Comparison of ENCODE assay signal across 1 cellular context in the genomic region with DNA sequence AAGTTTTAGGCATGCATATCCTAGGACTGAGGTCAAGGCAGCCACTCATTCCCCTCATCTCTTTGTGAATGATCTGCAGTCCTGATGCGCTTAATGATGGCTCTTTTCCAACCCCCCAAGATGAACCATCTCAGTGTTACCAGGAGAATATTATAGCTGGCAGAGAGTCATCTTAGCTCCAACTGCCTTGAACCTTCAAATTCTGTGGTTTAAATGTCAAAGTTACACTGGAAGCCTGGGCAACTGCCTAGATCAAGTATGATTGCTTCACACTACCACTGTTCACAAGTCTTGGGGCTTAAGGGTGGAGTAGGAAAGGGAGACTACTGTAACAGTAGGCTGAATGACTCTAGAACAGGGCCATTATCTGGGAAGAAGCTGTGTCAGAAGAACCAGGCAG.
TF ChIP-seq lines count a peak whose summit lies in the region.

No MANE protein-coding gene starts in this region.

TF ChIP-seq in GM23338, 12 proteins besides CTCF, POLR2A, EP300 and RAD21 (continued from another document):
- TF ChIP-seq, protein P1, sequence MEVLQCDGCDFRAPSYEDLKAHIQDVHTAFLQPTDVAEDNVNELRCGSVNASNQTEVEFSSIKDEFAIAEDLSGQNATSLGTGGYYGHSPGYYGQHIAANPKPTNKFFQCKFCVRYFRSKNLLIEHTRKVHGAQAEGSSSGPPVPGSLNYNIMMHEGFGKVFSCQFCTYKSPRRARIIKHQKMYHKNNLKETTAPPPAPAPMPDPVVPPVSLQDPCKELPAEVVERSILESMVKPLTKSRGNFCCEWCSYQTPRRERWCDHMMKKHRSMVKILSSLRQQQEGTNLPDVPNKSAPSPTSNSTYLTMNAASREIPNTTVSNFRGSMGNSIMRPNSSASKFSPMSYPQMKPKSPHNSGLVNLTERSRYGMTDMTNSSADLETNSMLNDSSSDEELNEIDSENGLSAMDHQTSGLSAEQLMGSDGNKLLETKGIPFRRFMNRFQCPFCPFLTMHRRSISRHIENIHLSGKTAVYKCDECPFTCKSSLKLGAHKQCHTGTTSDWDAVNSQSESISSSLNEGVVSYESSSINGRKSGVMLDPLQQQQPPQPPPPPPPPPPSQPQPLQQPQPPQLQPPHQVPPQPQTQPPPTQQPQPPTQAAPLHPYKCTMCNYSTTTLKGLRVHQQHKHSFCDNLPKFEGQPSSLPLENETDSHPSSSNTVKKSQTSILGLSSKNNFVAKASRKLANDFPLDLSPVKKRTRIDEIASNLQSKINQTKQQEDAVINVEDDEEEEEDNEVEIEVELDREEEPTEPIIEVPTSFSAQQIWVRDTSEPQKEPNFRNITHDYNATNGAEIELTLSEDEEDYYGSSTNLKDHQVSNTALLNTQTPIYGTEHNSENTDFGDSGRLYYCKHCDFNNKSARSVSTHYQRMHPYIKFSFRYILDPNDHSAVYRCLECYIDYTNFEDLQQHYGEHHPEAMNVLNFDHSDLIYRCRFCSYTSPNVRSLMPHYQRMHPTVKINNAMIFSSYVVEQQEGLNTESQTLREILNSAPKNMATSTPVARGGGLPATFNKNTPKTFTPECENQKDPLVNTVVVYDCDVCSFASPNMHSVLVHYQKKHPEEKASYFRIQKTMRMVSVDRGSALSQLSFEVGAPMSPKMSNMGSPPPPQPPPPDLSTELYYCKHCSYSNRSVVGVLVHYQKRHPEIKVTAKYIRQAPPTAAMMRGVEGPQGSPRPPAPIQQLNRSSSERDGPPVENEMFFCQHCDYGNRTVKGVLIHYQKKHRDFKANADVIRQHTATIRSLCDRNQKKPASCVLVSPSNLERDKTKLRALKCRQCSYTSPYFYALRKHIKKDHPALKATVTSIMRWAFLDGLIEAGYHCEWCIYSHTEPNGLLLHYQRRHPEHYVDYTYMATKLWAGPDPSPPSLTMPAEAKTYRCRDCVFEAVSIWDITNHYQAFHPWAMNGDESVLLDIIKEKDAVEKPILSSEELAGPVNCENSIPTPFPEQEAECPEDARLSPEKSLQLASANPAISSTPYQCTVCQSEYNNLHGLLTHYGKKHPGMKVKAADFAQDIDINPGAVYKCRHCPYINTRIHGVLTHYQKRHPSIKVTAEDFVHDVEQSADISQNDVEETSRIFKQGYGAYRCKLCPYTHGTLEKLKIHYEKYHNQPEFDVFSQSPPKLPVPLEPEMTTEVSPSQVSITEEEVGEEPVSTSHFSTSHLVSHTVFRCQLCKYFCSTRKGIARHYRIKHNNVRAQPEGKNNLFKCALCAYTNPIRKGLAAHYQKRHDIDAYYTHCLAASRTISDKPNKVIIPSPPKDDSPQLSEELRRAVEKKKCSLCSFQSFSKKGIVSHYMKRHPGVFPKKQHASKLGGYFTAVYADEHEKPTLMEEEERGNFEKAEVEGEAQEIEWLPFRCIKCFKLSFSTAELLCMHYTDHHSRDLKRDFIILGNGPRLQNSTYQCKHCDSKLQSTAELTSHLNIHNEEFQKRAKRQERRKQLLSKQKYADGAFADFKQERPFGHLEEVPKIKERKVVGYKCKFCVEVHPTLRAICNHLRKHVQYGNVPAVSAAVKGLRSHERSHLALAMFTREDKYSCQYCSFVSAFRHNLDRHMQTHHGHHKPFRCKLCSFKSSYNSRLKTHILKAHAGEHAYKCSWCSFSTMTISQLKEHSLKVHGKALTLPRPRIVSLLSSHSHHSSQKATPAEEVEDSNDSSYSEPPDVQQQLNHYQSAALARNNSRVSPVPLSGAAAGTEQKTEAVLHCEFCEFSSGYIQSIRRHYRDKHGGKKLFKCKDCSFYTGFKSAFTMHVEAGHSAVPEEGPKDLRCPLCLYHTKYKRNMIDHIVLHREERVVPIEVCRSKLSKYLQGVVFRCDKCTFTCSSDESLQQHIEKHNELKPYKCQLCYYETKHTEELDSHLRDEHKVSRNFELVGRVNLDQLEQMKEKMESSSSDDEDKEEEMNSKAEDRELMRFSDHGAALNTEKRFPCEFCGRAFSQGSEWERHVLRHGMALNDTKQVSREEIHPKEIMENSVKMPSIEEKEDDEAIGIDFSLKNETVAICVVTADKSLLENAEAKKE (CRISPR knock-in tag; IDR thresholded peaks at IDR 0.05) = no peak
- TF ChIP-seq, protein P2, sequence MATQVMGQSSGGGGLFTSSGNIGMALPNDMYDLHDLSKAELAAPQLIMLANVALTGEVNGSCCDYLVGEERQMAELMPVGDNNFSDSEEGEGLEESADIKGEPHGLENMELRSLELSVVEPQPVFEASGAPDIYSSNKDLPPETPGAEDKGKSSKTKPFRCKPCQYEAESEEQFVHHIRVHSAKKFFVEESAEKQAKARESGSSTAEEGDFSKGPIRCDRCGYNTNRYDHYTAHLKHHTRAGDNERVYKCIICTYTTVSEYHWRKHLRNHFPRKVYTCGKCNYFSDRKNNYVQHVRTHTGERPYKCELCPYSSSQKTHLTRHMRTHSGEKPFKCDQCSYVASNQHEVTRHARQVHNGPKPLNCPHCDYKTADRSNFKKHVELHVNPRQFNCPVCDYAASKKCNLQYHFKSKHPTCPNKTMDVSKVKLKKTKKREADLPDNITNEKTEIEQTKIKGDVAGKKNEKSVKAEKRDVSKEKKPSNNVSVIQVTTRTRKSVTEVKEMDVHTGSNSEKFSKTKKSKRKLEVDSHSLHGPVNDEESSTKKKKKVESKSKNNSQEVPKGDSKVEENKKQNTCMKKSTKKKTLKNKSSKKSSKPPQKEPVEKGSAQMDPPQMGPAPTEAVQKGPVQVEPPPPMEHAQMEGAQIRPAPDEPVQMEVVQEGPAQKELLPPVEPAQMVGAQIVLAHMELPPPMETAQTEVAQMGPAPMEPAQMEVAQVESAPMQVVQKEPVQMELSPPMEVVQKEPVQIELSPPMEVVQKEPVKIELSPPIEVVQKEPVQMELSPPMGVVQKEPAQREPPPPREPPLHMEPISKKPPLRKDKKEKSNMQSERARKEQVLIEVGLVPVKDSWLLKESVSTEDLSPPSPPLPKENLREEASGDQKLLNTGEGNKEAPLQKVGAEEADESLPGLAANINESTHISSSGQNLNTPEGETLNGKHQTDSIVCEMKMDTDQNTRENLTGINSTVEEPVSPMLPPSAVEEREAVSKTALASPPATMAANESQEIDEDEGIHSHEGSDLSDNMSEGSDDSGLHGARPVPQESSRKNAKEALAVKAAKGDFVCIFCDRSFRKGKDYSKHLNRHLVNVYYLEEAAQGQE (IDR thresholded peaks at IDR 0.05; ENCODE audit: unreplicated experiment) = no peak
- TF ChIP-seq JUNB (IDR thresholded peaks at IDR 0.05; ENCODE audit: unreplicated experiment) = no peak
